21 cellular contexts compared by ENCODE assay signal in the genomic region with DNA sequence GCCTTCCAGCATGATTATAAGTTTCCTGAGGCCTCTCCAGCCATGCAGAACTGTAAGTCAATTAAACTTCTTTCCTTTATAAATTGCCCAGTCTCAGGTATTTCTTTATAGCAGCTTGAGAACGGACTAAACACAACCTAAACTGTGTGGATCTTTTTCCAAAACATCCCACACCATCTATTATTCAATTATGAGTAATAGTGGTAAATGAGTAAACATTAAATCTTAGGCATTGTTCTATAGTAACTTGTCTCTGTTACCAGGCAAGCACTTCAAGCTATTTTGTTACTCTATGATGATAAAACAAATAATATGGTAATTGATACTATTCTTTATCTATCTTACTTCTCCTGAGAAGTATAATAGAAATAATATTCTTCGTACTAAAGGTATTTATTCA.
DNase-seq lines count a peak whose midpoint lies in the region; ATAC-seq, FAIRE-seq and TF ChIP-seq lines count a peak whose summit lies in the region.
"Had no signal": no experiment of that assay in that cellular context is flagged by ENCODE, and none has a peak within 500 bp of the region (broad histone marks: within the 10 kb centered on the region; RNA-seq: fewer than 3 reads in every experiment).

No MANE protein-coding gene starts in this region.

- H3K4me3 ChIP-seq in mammary epithelial cell (replicated peaks in 1 of 3; ENCODE audit: insufficient read depth in 1 of 3, low read depth in 2 of 3, low read length in 3 of 3) (no peak overlapping the region), breast epithelium (no peak overlapping the region), Peyer's patch (no peak overlapping the region)
- H3K4me3 ChIP-seq: A549 had no signal

- H3K27me3 ChIP-seq in mammary epithelial cell (ENCODE audit: insufficient read depth, low read length), result no peaks in the 10 kb centered on the region
- no peaks in the 10 kb centered on the region for H3K27me3 ChIP-seq in breast epithelium
- no peaks in the 10 kb centered on the region for H3K27me3 ChIP-seq in Peyer's patch

- TF ChIP-seq CTCF in mammary epithelial cell (conservative IDR thresholded peaks at IDR 0.05 in 1 of 2, IDR thresholded peaks at IDR 0.05 in 1 of 2; ENCODE audit: extremely low read depth in 1 of 2, insufficient read depth in 1 of 2, low read depth in 1 of 2, low read length in 2 of 2) (no peak), breast epithelium (IDR thresholded peaks at IDR 0.05) (no peak), Peyer's patch (IDR thresholded peaks at IDR 0.05) (no peak)

- DNase-seq in mammary epithelial cell (peak; percentile 38), breast epithelium (ENCODE audit: low spot score in 2 of 2) (no peak), renal cortical epithelial cell (ENCODE audit: low read depth) (peak; percentile 11), Peyer's patch (no peak), T1000 (lab: John Stamatoyannopoulos, UW) (no peak)
- DNase-seq: AML-193; Caco-2; CD4-positive, alpha-beta T cell; DMS153; DMS79; GDM1; GOT3; H7 had no signal

- WGBS in mammary epithelial cell (ENCODE audit: low coverage, missing lambda C conversion rate), result 77% methylated on average over 2 of the region's 2 CpGs

- dilution Hi-C loops in mammary epithelial cell (cut with HindIII; ENCODE audit: low sequenced_read_pairs), result no loop called here

- no peaks in the 10 kb centered on the region for H3K36me3 ChIP-seq in mammary epithelial cell (ENCODE audit: insufficient read depth, low read length)
- no peaks in the 10 kb centered on the region for H3K36me3 ChIP-seq in breast epithelium
- H3K36me3 ChIP-seq in Peyer's patch, result no peaks in the 10 kb centered on the region

- no peaks in the 10 kb centered on the region for H3K4me1 ChIP-seq in mammary epithelial cell (ENCODE audit: insufficient read depth, low read length)
- no peaks in the 10 kb centered on the region for H3K4me1 ChIP-seq in breast epithelium
- no peaks in the 10 kb centered on the region for H3K4me1 ChIP-seq in Peyer's patch
- H3K4me1 ChIP-seq: A549, Caco-2 had no signal

- no peak for TF ChIP-seq POLR2A in breast epithelium (IDR thresholded peaks at IDR 0.05)
- no peak for TF ChIP-seq POLR2A in Peyer's patch (IDR thresholded peaks at IDR 0.05)

- FAIRE-seq in colon (lab: Jason Lieb, UNC), result peak; percentile 38
- FAIRE-seq: A549, GM12892, GM18507, HepG2 had no signal

- H3K27ac ChIP-seq in mammary epithelial cell (ENCODE audit: insufficient read depth, low read depth, low read length), result no peak overlapping the region
- H3K27ac ChIP-seq in breast epithelium, result no peak overlapping the region
- no peak overlapping the region for H3K27ac ChIP-seq in Peyer's patch
- H3K27ac ChIP-seq: 22Rv1, A549, C4-2B had no signal

- in situ Hi-C loops in mammary epithelial cell (cut with MboI; ENCODE audit: low sequenced_read_pairs in 2 of 2), result no loop called here

- no peak overlapping the region for H2AFZ ChIP-seq in mammary epithelial cell (ENCODE audit: low read depth, low read length)

- no peaks in the 10 kb centered on the region for H3K79me2 ChIP-seq in mammary epithelial cell (ENCODE audit: insufficient read depth, low read length)

- H4K20me1 ChIP-seq in mammary epithelial cell (ENCODE audit: insufficient read depth, low read length), result no peaks in the 10 kb centered on the region

- no peak for ATAC-seq in GM21723 (IDR thresholded peaks at IDR 0.05; ENCODE audit: unreplicated experiment)
- ATAC-seq: A549, HepG2 had no signal

- no peaks in the 10 kb centered on the region for H3K9me3 ChIP-seq in mammary epithelial cell (replicated peaks; ENCODE audit: insufficient read depth, low read length)
- no peaks in the 10 kb centered on the region for H3K9me3 ChIP-seq in breast epithelium
- H3K9me3 ChIP-seq in Peyer's patch, result no peaks in the 10 kb centered on the region
- H3K9me3 ChIP-seq: A549, Caco-2 had no signal

- no peak overlapping the region for H3K4me2 ChIP-seq in mammary epithelial cell (ENCODE audit: insufficient read depth, low read depth, low read length)
- H3K4me2 ChIP-seq: A549 had no signal

- no peak overlapping the region for H3K9ac ChIP-seq in mammary epithelial cell (ENCODE audit: insufficient read depth, low read length)

- CTCF ChIA-PET in mammary epithelial cell (lab: Charles Lee; ENCODE audit: low non-redundant PET), result no interaction called here

- no TSS peak for BruUV-seq in mammary epithelial cell (replicated peaks; lab: Mats Ljungman, UMichigan)

- intact Hi-C loops in mammary epithelial cell (cut with micrococcal nuclease), result no loop called here
- intact Hi-C loops in breast epithelium (cut with DNase I; ENCODE audit: low total_unique reads), result no loop called here

Comparison
In these comparisons a context has a peak if more than half of its experiments do, and no peak if none do; other contexts are left out.
1. DNase-seq: peak in mammary epithelial cell (single experiment) and renal cortical epithelial cell (single experiment); none in breast epithelium (0 of 2), Peyer's patch (0 of 3) and T1000 (single experiment).